Comparison of ENCODE assay signal across 8 cellular contexts in the genomic region with DNA sequence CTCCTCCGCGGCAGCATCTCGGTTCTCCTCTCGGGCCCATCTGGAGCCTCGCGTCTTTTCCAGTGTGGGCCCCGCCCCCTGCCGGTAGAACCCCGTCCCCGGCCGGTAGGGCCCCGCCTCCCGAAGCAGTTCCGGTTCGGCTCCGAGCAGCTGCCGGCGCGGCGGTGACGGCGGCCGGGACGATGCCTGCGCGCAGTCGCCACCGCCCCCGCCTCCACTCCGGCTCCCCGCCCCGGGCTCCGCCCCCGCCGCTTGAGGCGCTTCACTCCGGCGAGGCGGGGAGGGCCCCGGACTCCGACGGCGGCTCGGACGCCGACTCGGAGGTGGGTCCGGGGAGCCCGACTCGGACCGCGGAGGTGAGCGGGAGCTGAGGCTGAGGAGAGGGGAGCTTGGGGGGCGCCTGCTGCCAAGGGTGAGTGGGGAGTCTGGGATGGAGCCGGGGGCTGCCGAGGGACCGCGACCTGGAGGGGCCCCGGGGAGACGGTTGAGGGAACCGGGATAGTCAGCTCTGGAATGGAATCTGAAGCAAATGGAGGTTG. TPM values are rescaled to one million over a fixed set of nuclear protein-coding genes. Genes with fewer than 3 reads are reported as not detected.
A peak's percentile ranks its signal among the peaks of the same experiment; 100 is the strongest.
DNase-seq lines count a peak whose midpoint lies in the region; ATAC-seq and TF ChIP-seq lines count a peak whose summit lies in the region.

Gene SAMD8, plus strand, starts transcription at position 290 of the 539 bp plus-strand sequence. CDS start 38,873 bp downstream, outside the sequence.

- peaks cover 26% of the 10 kb centered on the region; the same call in 1 of the 2 replicates for H4K20me1 ChIP-seq in PC-3 (ENCODE audit: low read length)

- intact Hi-C loops in CD14-positive monocyte (cut with micrococcal nuclease), result loop anchor here (5.0 to 10.0 kb wide), 3 partner anchors 101 to 287 kb away; partner anchors contain the start of genes KAT6B (in 1 of the 2) and VDAC2 (in 1 of the 2)
- intact Hi-C loops in PC-3 (cut with micrococcal nuclease), result loop anchor here (1.0 to 10.0 kb wide), 5 partner anchors 99 to 607 kb away; partner anchors contain the start of gene VDAC2

- TF ChIP-seq CTCF in CD14-positive monocyte (IDR thresholded peaks at IDR 0.05), result peak; percentile 16
- TF ChIP-seq CTCF in PC-3 (conservative IDR thresholded peaks at IDR 0.05; ENCODE audit: low read depth, low read length), result peak; percentile 50

- peaks cover 52% of the 10 kb centered on the region for H3K4me1 Mint-ChIP-seq in CD14-positive monocyte
- H3K4me1 Mint-ChIP-seq in activated T-cell treated with anti-CD3 and anti-CD28 coated beads, Interleukin-2, amount 50 U/mL, for 24 hours (ENCODE audit: low read depth), result peaks cover 52% of the 10 kb centered on the region

- H3K27me3 Mint-ChIP-seq in CD14-positive monocyte (ENCODE audit: low read depth in 3 of 3), result peaks cover 0 to 4% (median 3%) of the 10 kb centered on the region in 3 donors
- no peaks in the 10 kb centered on the region for H3K27me3 Mint-ChIP-seq in activated T-cell treated with anti-CD3 and anti-CD28 coated beads, Interleukin-2, amount 50 U/mL, for 24 hours

- H3K4me2 ChIP-seq in PC-3 (ENCODE audit: low read length), result peak within 1 kb of the TSS; percentile 74

- peak within 1 kb of the TSS; percentile 64 for H3K27ac ChIP-seq in PC-3 (ENCODE audit: low read length)

- POLR2A ChIA-PET in PC-3 (lab: Charles Lee; ENCODE audit: unreplicated experiment), result interaction anchor here (0.6 to 1.1 kb wide), 3 partner anchors 13 to 608 kb away, joined by 3 to 6 read pairs (median 4); no protein-coding TSS in a partner anchor

- H3K9me3 ChIP-seq in PC-3 (ENCODE audit: low read length) (no peaks in the 10 kb centered on the region), mucosa of stomach (ENCODE audit: control insufficient read depth, low read length) (no peaks in the 10 kb centered on the region)

- H3K27ac Mint-ChIP-seq in CD14-positive monocyte, result peak within 1 kb of the TSS; percentile 98 to 100 (median 99)
- H3K27ac Mint-ChIP-seq in activated T-cell treated with anti-CD3 and anti-CD28 coated beads, Interleukin-2, amount 50 U/mL, for 24 hours, result peak within 1 kb of the TSS; percentile 99

- H3K9me2 ChIP-seq in PC-3 (replicated peaks; ENCODE audit: low read length), result no peaks in the 10 kb centered on the region

- DNase-seq in CD14-positive monocyte (ENCODE audit: low spot score), result peak; percentile 99
- DNase-seq in HT1080 (ENCODE audit: low read depth), result peak; percentile 93
- peak; percentile 100 for DNase-seq in PC-3
- DNase-seq in activated T-cell treated with anti-CD3 and anti-CD28 coated beads, Interleukin-2, amount 50 U/mL, for 24 hours, result peak; percentile 97
- DNase-seq in erythroblast (lab: John Stamatoyannopoulos, UW), result peak; percentile 95 to 96
- DNase-seq in stimulated activated CD8-positive, alpha-beta memory T cell treated with anti-CD3 and anti-CD28 coated beads, Interleukin-4, amount 100 ng/mL, for 4 hours (ENCODE audit: low read depth in 2 of 2, low spot score in 1 of 2), result peak; percentile 86 to 92

- ATAC-seq in GM19438 (IDR thresholded peaks at IDR 0.05; ENCODE audit: low read depth, unreplicated experiment) (peak; percentile 63), PC-3 (peak; percentile 84)

- no peaks in the 10 kb centered on the region for H3K27me3 ChIP-seq in PC-3 (ENCODE audit: low read length)
- H3K27me3 ChIP-seq in mucosa of stomach (ENCODE audit: control insufficient read depth, insufficient read depth, low read length), result no peaks in the 10 kb centered on the region

- H3K4me3 Mint-ChIP-seq in CD14-positive monocyte, result peak within 1 kb of the TSS; percentile 99 to 100
- peak within 1 kb of the TSS; percentile 100 for H3K4me3 Mint-ChIP-seq in activated T-cell treated with anti-CD3 and anti-CD28 coated beads, Interleukin-2, amount 50 U/mL, for 24 hours

- TF ChIP-seq POLR2A in erythroblast (IDR thresholded peaks at IDR 0.05; ENCODE audit: low read length), result peak; percentile 35

- H3K4me1 ChIP-seq in PC-3 (ENCODE audit: insufficient read depth, low read length), result peaks cover 25% of the 10 kb centered on the region
- peaks cover 12% of the 10 kb centered on the region for H3K4me1 ChIP-seq in mucosa of stomach (ENCODE audit: control insufficient read depth, insufficient read depth, low read length)

- peaks cover 17% of the 10 kb centered on the region for H3F3A ChIP-seq in PC-3 (ENCODE audit: low read length, unreplicated experiment)

- peak within 1 kb of the TSS; percentile 74 for H3K4me3 ChIP-seq in PC-3 (ENCODE audit: low read length)
- peak within 1 kb of the TSS; percentile 83 for H3K4me3 ChIP-seq in mucosa of stomach (ENCODE audit: low read length)

- no TSS peak for BruUV-seq in PC-3 (replicated peaks; lab: Mats Ljungman, UMichigan)

- H3K9me3 Mint-ChIP-seq in CD14-positive monocyte, result no peaks in the 10 kb centered on the region
- H3K9me3 Mint-ChIP-seq in activated T-cell treated with anti-CD3 and anti-CD28 coated beads, Interleukin-2, amount 50 U/mL, for 24 hours, result no peaks in the 10 kb centered on the region

- H3K36me3 Mint-ChIP-seq in CD14-positive monocyte, result peaks cover 4 to 8% of the 10 kb centered on the region in 2 donors
- H3K36me3 Mint-ChIP-seq in activated T-cell treated with anti-CD3 and anti-CD28 coated beads, Interleukin-2, amount 50 U/mL, for 24 hours (ENCODE audit: low read depth), result peaks cover 23% of the 10 kb centered on the region

- H3K36me3 ChIP-seq in PC-3 (ENCODE audit: low read depth, low read length), result no peaks in the 10 kb centered on the region
- no peaks in the 10 kb centered on the region for H3K36me3 ChIP-seq in mucosa of stomach (ENCODE audit: control insufficient read depth, insufficient read depth, low read length)

- H3K9ac ChIP-seq in PC-3 (ENCODE audit: low read length) (peak within 1 kb of the TSS; percentile 80), mucosa of stomach (ENCODE audit: low read length) (peak within 1 kb of the TSS; percentile 97)

- CTCF ChIA-PET in PC-3 (lab: Charles Lee), result interaction anchor here (0.6 to 1.1 kb wide), 3 partner anchors 123 to 1832 kb away, joined by 3 to 5 read pairs (median 3); partner anchors contain the start of gene COMTD1

- peak within 1 kb of the TSS; percentile 83 for H2AFZ ChIP-seq in PC-3 (ENCODE audit: low read length)

- H3K79me2 ChIP-seq in PC-3 (ENCODE audit: low read length), result peaks cover 49% of the 10 kb centered on the region

RNA-seq across cellular contexts. Expression of gene SAMD8, which starts in this region (rescaled TPM):
- 10 to 100 TPM; 13.0 to 13.7 TPM for polyA plus RNA-seq in CD14-positive monocyte
- 9.9 and 15.2 TPM in 2 replicates for total RNA-seq in HT1080 (2014; rRNA removed; shearing (Covaris generic))
- polyA plus RNA-seq in HT1080 (2015; cell fraction: cytosol; rRNA removed), result 11.5 and 16.4 TPM in 2 replicates
- 12.1 and 15.5 TPM in 2 replicates for polyA plus RNA-seq in HT1080 (2015; cell fraction: nucleus; rRNA removed)
- 47.4 and 48.6 TPM in 2 replicates for total RNA-seq in PC-3 (2014; rRNA removed)

Comparison
In these comparisons a context has a peak if more than half of its experiments do, and no peak if none do; other contexts are left out.
1. Peak in every context shown above with its lines: DNase-seq, ATAC-seq, H3K4me3 ChIP-seq and H3K27ac ChIP-seq.